In the genomic region with DNA sequence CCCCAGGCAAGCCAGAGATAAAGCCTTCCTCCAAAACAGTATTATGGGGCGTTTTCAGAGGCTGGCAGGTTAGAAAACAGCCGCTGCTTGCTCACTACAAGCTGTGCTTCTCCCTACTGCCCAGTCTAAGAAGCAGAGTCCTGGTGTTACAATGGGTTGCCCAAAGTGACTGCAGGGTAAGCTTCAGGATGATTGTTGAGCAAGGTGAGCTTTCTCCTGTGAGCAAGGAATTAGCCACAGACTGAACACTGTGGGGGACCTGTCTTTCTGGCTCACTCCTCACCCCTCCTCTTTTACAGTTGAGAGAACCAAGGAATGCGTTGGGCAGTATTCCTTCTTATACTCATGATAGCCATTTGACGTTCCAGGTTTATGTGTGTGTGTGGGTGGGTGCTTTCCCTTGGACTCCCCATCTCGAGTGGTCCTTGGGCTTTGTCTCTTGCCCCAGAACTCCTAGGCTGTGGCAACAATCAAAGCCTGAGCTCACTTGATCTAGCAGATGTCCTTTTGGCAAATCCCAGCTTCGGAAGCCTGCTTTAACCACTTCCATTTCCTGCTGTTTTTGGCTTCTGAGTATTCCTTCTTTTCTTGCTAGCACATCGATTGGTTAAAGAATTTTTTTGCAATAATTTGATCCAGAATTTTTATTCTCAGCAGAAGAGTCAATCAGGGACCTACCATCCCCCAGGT, we compare ENCODE assay signal across 24 cellular contexts. TPM values are rescaled to one million over a fixed set of nuclear protein-coding genes. Genes with fewer than 3 reads are reported as not detected.
DNase-seq lines count a peak whose midpoint lies in the region; ATAC-seq and TF ChIP-seq lines count a peak whose summit lies in the region.
"Had no signal": no experiment of that assay in that cellular context is flagged by ENCODE, and none has a peak within 500 bp of the region (broad histone marks: within the 10 kb centered on the region; RNA-seq: fewer than 3 reads in every experiment).

No MANE protein-coding gene starts in this region.

- no peak for TF ChIP-seq CTCF in progenitor cell of endocrine pancreas (IDR thresholded peaks at IDR 0.05; ENCODE audit: unreplicated experiment)
- no peak for TF ChIP-seq CTCF in PC-9 (conservative IDR thresholded peaks at IDR 0.05)

- no peaks in the 10 kb centered on the region for H3K27me3 ChIP-seq in PC-9 (ENCODE audit: insufficient read depth, low read depth)
- H3K27me3 ChIP-seq: heart right ventricle, pancreas, stomach had no signal

- 0 out of 2 replicates have a peak, but pooled peaks cover 3% of the 10 kb centered on the region for H3F3A ChIP-seq in PC-9 (ENCODE audit: insufficient read depth, low read depth)

- H2AFZ ChIP-seq in PC-9: no peak overlapping the region

- no peak overlapping the region for H3K4me3 ChIP-seq in PC-9
- H3K4me3 ChIP-seq: heart right ventricle, pancreas, stomach had no signal

- no peak for ATAC-seq in activated T-helper 17 cell treated with anti-CD3 and anti-CD28 coated beads, Interleukin-2, amount 50 U/mL, for 72 hours (replicated peaks)
- peak; percentile 20 for ATAC-seq in esophagus mucosa
- ATAC-seq in HG03196 (IDR thresholded peaks at IDR 0.05; ENCODE audit: unreplicated experiment): no peak
- ATAC-seq: left colon, pancreas, sciatic nerve, SK-N-SH treated with all-trans-retinoic acid at 6 μM for 48 hours had no signal

- H3K27ac Mint-ChIP-seq in activated T-cell treated with anti-CD3 and anti-CD28 coated beads, Interleukin-2, amount 50 U/mL, for 24 hours: peak overlapping the region; percentile 66
- peak overlapping the region; percentile 64 for H3K27ac Mint-ChIP-seq in activated T-helper 17 cell treated with anti-CD3 and anti-CD28 coated beads, Interleukin-2, amount 50 U/mL, for 72 hours
- peak overlapping the region; percentile 23 for H3K27ac Mint-ChIP-seq in progenitor cell of endocrine pancreas
- H3K27ac Mint-ChIP-seq: T-helper 2 cell treated with Interferon-gamma antibody and Interleukin-4, amounts not matched to agents 5 μg/mL and 100 μg/mL, for 36 hours had no signal

- no TSS peak for BruUV-seq in PC-9 (replicated peaks; lab: Mats Ljungman, UMichigan)

- H3K27ac ChIP-seq in PC-9: no peak overlapping the region
- H3K27ac ChIP-seq: pancreas had no signal

- no peaks in the 10 kb centered on the region; the same call in 1 of the 2 replicates for H4K20me1 ChIP-seq in PC-9 (ENCODE audit: insufficient read depth)

- intact Hi-C loops in PC-9 (cut with micrococcal nuclease; ENCODE audit: unreplicated experiment): no loop called here

- no peaks in the 10 kb centered on the region for H3K4me1 ChIP-seq in PC-9 (replicated peaks; ENCODE audit: insufficient read depth)
- H3K4me1 ChIP-seq: stomach had no signal

- H3K9me3 ChIP-seq in PC-9 (ENCODE audit: insufficient read depth, low read depth): no peaks in the 10 kb centered on the region
- H3K9me3 ChIP-seq: heart right ventricle, pancreas, stomach had no signal

- H3K9me3 Mint-ChIP-seq in activated T-cell treated with anti-CD3 and anti-CD28 coated beads, Interleukin-2, amount 50 U/mL, for 24 hours: no peaks in the 10 kb centered on the region
- no peaks in the 10 kb centered on the region for H3K9me3 Mint-ChIP-seq in activated T-helper 17 cell treated with anti-CD3 and anti-CD28 coated beads, Interleukin-2, amount 50 U/mL, for 72 hours
- H3K9me3 Mint-ChIP-seq in progenitor cell of endocrine pancreas (ENCODE audit: low read depth): no peaks in the 10 kb centered on the region
- H3K9me3 Mint-ChIP-seq: memory B cell; T-helper 2 cell treated with Interferon-gamma antibody and Interleukin-4, amounts not matched to agents 5 μg/mL and 100 μg/mL, for 36 hours had no signal

- H3K36me3 Mint-ChIP-seq in activated T-cell treated with anti-CD3 and anti-CD28 coated beads, Interleukin-2, amount 50 U/mL, for 24 hours (ENCODE audit: low read depth): peaks cover 100% of the 10 kb centered on the region
- H3K36me3 Mint-ChIP-seq in activated T-helper 17 cell treated with anti-CD3 and anti-CD28 coated beads, Interleukin-2, amount 50 U/mL, for 72 hours (ENCODE audit: low read depth): peaks cover 100% of the 10 kb centered on the region
- H3K36me3 Mint-ChIP-seq in progenitor cell of endocrine pancreas (ENCODE audit: insufficient read depth): peaks cover 55% of the 10 kb centered on the region

- peaks cover 41% of the 10 kb centered on the region for H3K4me1 Mint-ChIP-seq in activated T-cell treated with anti-CD3 and anti-CD28 coated beads, Interleukin-2, amount 50 U/mL, for 24 hours (ENCODE audit: low read depth)
- H3K4me1 Mint-ChIP-seq in activated T-helper 17 cell treated with anti-CD3 and anti-CD28 coated beads, Interleukin-2, amount 50 U/mL, for 72 hours: peaks cover 29% of the 10 kb centered on the region
- H3K4me1 Mint-ChIP-seq in progenitor cell of endocrine pancreas (ENCODE audit: low read depth): no peaks in the 10 kb centered on the region
- H3K4me1 Mint-ChIP-seq: memory B cell had no signal

- H3K4me2 ChIP-seq in PC-9: no peak overlapping the region

- peaks cover 69% of the 10 kb centered on the region for H3K36me3 ChIP-seq in PC-9 (ENCODE audit: low read depth)

- CTCF ChIA-PET in PC-9 (lab: Charles Lee): no interaction called here

- no peak overlapping the region for H3K4me3 Mint-ChIP-seq in activated T-cell treated with anti-CD3 and anti-CD28 coated beads, Interleukin-2, amount 50 U/mL, for 24 hours
- H3K4me3 Mint-ChIP-seq in activated T-helper 17 cell treated with anti-CD3 and anti-CD28 coated beads, Interleukin-2, amount 50 U/mL, for 72 hours: no peak overlapping the region
- H3K4me3 Mint-ChIP-seq in progenitor cell of endocrine pancreas (ENCODE audit: low read depth): no peak overlapping the region
- H3K4me3 Mint-ChIP-seq: memory B cell; T-helper 2 cell treated with Interferon-gamma antibody and Interleukin-4, amounts not matched to agents 5 μg/mL and 100 μg/mL, for 36 hours had no signal

- H3K79me2 ChIP-seq in PC-9 (ENCODE audit: low read depth): no peaks in the 10 kb centered on the region

- DNase-seq in activated T-cell treated with anti-CD3 and anti-CD28 coated beads, Interleukin-2, amount 50 U/mL, for 24 hours: no peak
- DNase-seq in activated T-cell treated with anti-CD3 and anti-CD28 coated beads, Interleukin-2, amount 50 U/mL, for 48 hours: no peak
- DNase-seq in progenitor cell of endocrine pancreas (ENCODE audit: low spot score, unreplicated experiment) (no peak), glomerular visceral epithelial cell (ENCODE audit: extremely low spot score) (no peak), PC-9 (no peak)
- DNase-seq: activated CD4-positive, alpha-beta T cell treated with anti-CD3 and anti-CD28 coated beads, Interleukin-2, amount 50 U/mL, for 4 hours; activated CD8-positive, alpha-beta memory T cell treated with anti-CD3 and anti-CD28 coated beads, Interleukin-2, amount 50 U/mL, for 48 hours; activated effector memory CD4-positive, alpha-beta T cell treated with Interleukin-2 at 50 U/mL for 16 hours; DMS79 treated with DMSO at 0.1 percent for 48 hours; GOT3; heart right ventricle; left colon; NCI-H1417; NCI-H446; pancreas; stomach; trophoblast cell had no signal

- no peaks in the 10 kb centered on the region for H3K9me2 ChIP-seq in PC-9 (ENCODE audit: insufficient read depth)

- POLR2A ChIA-PET in PC-9 (lab: Charles Lee; ENCODE audit: unreplicated experiment): no interaction called here

- H3K27me3 Mint-ChIP-seq in activated T-cell treated with anti-CD3 and anti-CD28 coated beads, Interleukin-2, amount 50 U/mL, for 24 hours: no peaks in the 10 kb centered on the region
- no peaks in the 10 kb centered on the region for H3K27me3 Mint-ChIP-seq in activated T-helper 17 cell treated with anti-CD3 and anti-CD28 coated beads, Interleukin-2, amount 50 U/mL, for 72 hours
- H3K27me3 Mint-ChIP-seq in progenitor cell of endocrine pancreas: no peaks in the 10 kb centered on the region
- H3K27me3 Mint-ChIP-seq: memory B cell had no signal

RNA-seq across cellular contexts. Expression of a gene that starts 47.5 kb away (rescaled TPM):
- 100 to 1,000 TPM in 1 of 2 donors, 10 to 100 TPM in 1; 86.5 to 204 TPM for total RNA-seq in activated T-helper 17 cell treated with anti-CD3 and anti-CD28 coated beads, Interleukin-2, amount 50 U/mL, for 72 hours
- 32.0 TPM for total RNA-seq in esophagus mucosa
- 73.7 and 75.5 TPM in 2 replicates for total RNA-seq in progenitor cell of endocrine pancreas
- total RNA-seq in PC-9 (2021): 31.8 and 39.3 TPM in 2 replicates
